9 cellular contexts compared by ENCODE assay signal in the genomic region with DNA sequence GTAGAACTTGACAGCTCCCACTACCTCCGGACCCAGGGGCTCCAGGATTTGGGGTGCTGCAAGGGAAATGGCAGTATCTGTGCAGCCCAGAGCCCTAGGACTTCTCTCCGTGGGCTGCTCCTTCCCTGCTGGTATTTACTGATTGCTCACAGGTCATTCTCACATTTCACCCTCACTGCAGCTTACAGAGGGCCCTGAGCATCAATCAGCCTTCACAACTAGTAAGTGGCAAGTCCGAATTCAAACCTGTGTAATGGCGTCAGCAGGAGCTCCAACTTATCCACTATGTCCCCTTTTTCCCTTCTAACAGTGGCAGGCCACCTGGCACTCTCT. TPM values are rescaled to one million over a fixed set of nuclear protein-coding genes. Genes with fewer than 3 reads are reported as not detected.
A peak's percentile ranks its signal among the peaks of the same experiment; 100 is the strongest.
DNase-seq lines count a peak whose midpoint lies in the region; ATAC-seq, FAIRE-seq and TF ChIP-seq lines count a peak whose summit lies in the region.
"Had no signal": no experiment of that assay in that cellular context is flagged by ENCODE, and none has a peak within 500 bp of the region (broad histone marks: within the 10 kb centered on the region; RNA-seq: fewer than 3 reads in every experiment).

No MANE protein-coding gene starts in this region.

- no peak overlapping the region for H4K8ac ChIP-seq in trophoblast cell (ENCODE audit: low read depth, low read length)

- SMC1A ChIA-PET in GM12878 (lab: Charles Lee; ENCODE audit: uncharacterized antibody, unreplicated experiment) = interaction anchor here (1.1 to 7.8 kb wide), 6 partner anchors 9 to 33 kb away, joined by 3 to 91 read pairs (median 5); a partner anchor contains a TSS

- in situ Hi-C loops in GM12878 (cut with MboI) = no loop called here

- peaks cover 41% of the 10 kb centered on the region for H3K36me3 ChIP-seq in BLaER1
- H3K36me3 ChIP-seq in CD8-positive, alpha-beta memory T cell (ENCODE audit: insufficient read depth, low read length) = no peaks in the 10 kb centered on the region
- H3K36me3 ChIP-seq in GM12878 (ENCODE audit: control insufficient read depth in 2 of 2, insufficient read depth in 2 of 2, low read length in 1 of 2) = peaks cover 8 to 11% of the 10 kb centered on the region in 2 experiments
- peaks cover 48% of the 10 kb centered on the region for H3K36me3 ChIP-seq in mesodermal cell (ENCODE audit: control insufficient read depth, insufficient read depth, low read length)
- peaks cover 26 to 34% of the 10 kb centered on the region in 2 experiments for H3K36me3 ChIP-seq in trophoblast cell (ENCODE audit: control insufficient read depth in 1 of 2, insufficient read depth in 2 of 2, low read length in 2 of 2)

- TF ChIP-seq POLR2A in GM12878 (IDR thresholded peaks at IDR 0.05; ENCODE audit: low read depth, low read length) = no peak

- peak overlapping the region; percentile 75 for H3K9ac ChIP-seq in BLaER1
- H3K9ac ChIP-seq in GM12878 (ENCODE audit: control insufficient read depth, insufficient read depth, low read length) = no peak overlapping the region
- H3K9ac ChIP-seq in trophoblast cell (ENCODE audit: low read length) = no peak overlapping the region

- WGBS in GM12878 (ENCODE audit: insufficient coverage, insufficient replicate concordance, low lambda C conversion rate, missing lambda C conversion rate) = 3% methylated on average over 4 of the region's 4 CpGs
- WGBS in mesodermal cell (ENCODE audit: insufficient coverage in 2 of 2), 2 experiments = 77 to 98% methylated on average over 3 to 4 of the region's 4 CpGs
- no CpG with 5 or more reads among the region's 4 CpGs for WGBS in trophoblast cell (ENCODE audit: extremely low coverage, insufficient coverage, insufficient read length)

- H3K4me1 ChIP-seq in BLaER1 (peaks cover 97% of the 10 kb centered on the region), GM12878 (ENCODE audit: control insufficient read depth, insufficient read depth, low read length) (peaks cover 60% of the 10 kb centered on the region), mesodermal cell (ENCODE audit: control insufficient read depth, insufficient read depth, low read length, poor library complexity, severe bottlenecking) (peaks cover 48% of the 10 kb centered on the region), trophoblast cell (ENCODE audit: control insufficient read depth in 1 of 2, insufficient read depth in 2 of 2, low read length in 2 of 2) (peaks cover 15% of the 10 kb centered on the region in 2 experiments)
- H3K4me1 ChIP-seq in CD8-positive, alpha-beta memory T cell (ENCODE audit: insufficient read depth, low read length) = peaks cover 44% of the 10 kb centered on the region
- H3K4me1 ChIP-seq: Caco-2 had no signal

- H3K18ac ChIP-seq in trophoblast cell (ENCODE audit: low read length) = no peak overlapping the region

- no peak overlapping the region for H2BK12ac ChIP-seq in trophoblast cell (ENCODE audit: low read length)

- no peak overlapping the region for H4K91ac ChIP-seq in trophoblast cell (ENCODE audit: low read depth, low read length)

- H3K4ac ChIP-seq in trophoblast cell (ENCODE audit: low read depth, low read length) = no peak overlapping the region

- H3K4me1 Mint-ChIP-seq in CD8-positive, alpha-beta memory T cell = peaks cover 49 to 65% (median 64%) of the 10 kb centered on the region in 3 donors

- H3K79me1 ChIP-seq in trophoblast cell (ENCODE audit: low read length) = no peaks in the 10 kb centered on the region

- H3K4me2 ChIP-seq in BLaER1 (peak overlapping the region; percentile 97), GM12878 (ENCODE audit: control insufficient read depth, insufficient read depth) (peak overlapping the region; percentile 19), trophoblast cell (ENCODE audit: low read length) (no peak overlapping the region)

- no peak overlapping the region for H3K23ac ChIP-seq in trophoblast cell (ENCODE audit: low read length)

- peaks cover 30% of the 10 kb centered on the region for H4K20me1 ChIP-seq in BLaER1
- H4K20me1 ChIP-seq in GM12878 (ENCODE audit: control insufficient read depth, insufficient read depth) = no peaks in the 10 kb centered on the region

- FAIRE-seq in GM12878 (lab: Jason Lieb, UNC) = no peak

- POLR2A ChIA-PET in CD8-positive, alpha-beta memory T cell (lab: Charles Lee) = no interaction called here
- POLR2A ChIA-PET in GM12878 (lab: Charles Lee) = interaction anchor here (0.9 to 2.5 kb wide), 4 partner anchors 9 to 80 kb away, joined by 3 to 8 read pairs (median 4); a partner anchor contains a TSS

- intact Hi-C loops in GM12878 (cut with micrococcal nuclease; ENCODE audit: unreplicated experiment) = no loop called here

- no peak overlapping the region for H2BK120ac ChIP-seq in trophoblast cell (ENCODE audit: insufficient read depth, low read length, poor library complexity)

- H4K12ac ChIP-seq in trophoblast cell (ENCODE audit: low read depth, low read length) = no peak overlapping the region

- peak overlapping the region; percentile 92 for H3K27ac ChIP-seq in BLaER1
- H3K27ac ChIP-seq in CD8-positive, alpha-beta memory T cell (ENCODE audit: low read depth, low read length) = no peak overlapping the region
- H3K27ac ChIP-seq in GM12878 (ENCODE audit: control insufficient read depth, insufficient read depth) = peak overlapping the region; percentile 83
- peak overlapping the region; percentile 85 for H3K27ac ChIP-seq in mesodermal cell (ENCODE audit: low read depth, low read length, severe bottlenecking)
- no peak overlapping the region for H3K27ac ChIP-seq in trophoblast cell (ENCODE audit: low read depth, low read length)

- no peak for TF ChIP-seq RAD21 in GM12878 (IDR thresholded peaks at IDR 0.05; ENCODE audit: insufficient read depth, low read depth, low read length)

- H3K27me3 Mint-ChIP-seq in CD8-positive, alpha-beta memory T cell = no peaks in the 10 kb centered on the region

- no peaks in the 10 kb centered on the region for H3K9me3 Mint-ChIP-seq in CD8-positive, alpha-beta memory T cell

- RAD21 ChIA-PET in GM12878 (lab: Charles Lee; ENCODE audit: unreplicated experiment) = interaction anchor here (1.0 to 2.9 kb wide), 9 partner anchors 9 to 54 kb away, joined by 3 to 18 read pairs (median 3); a partner anchor contains a TSS

- CTCF ChIA-PET in CD8-positive, alpha-beta memory T cell (lab: Charles Lee) = interaction anchor here (1.0 to 4.1 kb wide), 4 partner anchors 13 to 63 kb away, joined by 3 to 15 read pairs (median 3); no protein-coding TSS in a partner anchor
- CTCF ChIA-PET in GM12878 (lab: Yijun Ruan, JAX) = interaction anchor here (1.3 to 51.8 kb wide), 4 partner anchors 14 to 31 kb away, joined by 5 to 2021 read pairs (median 10); a partner anchor contains a TSS

- peak overlapping the region; percentile 52 for H3K4me3 ChIP-seq in BLaER1
- H3K4me3 ChIP-seq in CD8-positive, alpha-beta memory T cell (ENCODE audit: low read length) = peak overlapping the region; percentile 30
- H3K4me3 ChIP-seq in GM12878 = no peak overlapping the region
- no peak overlapping the region for H3K4me3 ChIP-seq in mesodermal cell (ENCODE audit: extremely low read depth, insufficient read depth, low read length, poor library complexity, severe bottlenecking)
- no peak overlapping the region for H3K4me3 ChIP-seq in trophoblast cell (ENCODE audit: low read depth, low read length)

- H3K9me3 ChIP-seq in BLaER1 (no peaks in the 10 kb centered on the region), GM12878 (replicated peaks; ENCODE audit: control insufficient read depth, insufficient read depth, low read length) (no peaks in the 10 kb centered on the region), mesodermal cell (ENCODE audit: control insufficient read depth, low read length) (no peaks in the 10 kb centered on the region), trophoblast cell (ENCODE audit: insufficient read depth, low read depth, low read length) (peaks cover 3% of the 10 kb centered on the region)
- H3K9me3 ChIP-seq in CD8-positive, alpha-beta memory T cell (ENCODE audit: low read length) = no peaks in the 10 kb centered on the region
- H3K9me3 ChIP-seq: Caco-2 had no signal

- no peak overlapping the region for H3K14ac ChIP-seq in trophoblast cell (ENCODE audit: low read length)

- peak overlapping the region in 6 of 7 donors; percentile 55 to 71 (median 63) for H3K4me3 Mint-ChIP-seq in CD8-positive, alpha-beta memory T cell

- no peak for TF ChIP-seq CTCF in GM12878 (IDR thresholded peaks at IDR 0.05 in 2 of 3, conservative IDR thresholded peaks at IDR 0.05 in 1 of 3; ENCODE audit: control insufficient read depth in 2 of 3, extremely low read depth in 1 of 3, insufficient read depth in 1 of 3, low read depth in 3 of 3, low read length in 3 of 3)

- no peak for DNase-seq in CD8-positive, alpha-beta memory T cell
- DNase-seq in GM12878 (ENCODE audit: low read depth, low spot score) (no peak), trophoblast cell (no peak), SKM-1 (lab: John Stamatoyannopoulos, UW; ENCODE audit: unreplicated experiment) (no peak)
- DNase-seq: Caco-2, NCI-H1092 had no signal

- BruUV-seq in GM12878 (replicated peaks; lab: Mats Ljungman, UMichigan) = no TSS peak

- H3K27me3 ChIP-seq in BLaER1 = no peaks in the 10 kb centered on the region
- H3K27me3 ChIP-seq in CD8-positive, alpha-beta memory T cell (ENCODE audit: insufficient read depth, low read length, poor library complexity, severe bottlenecking) = no peaks in the 10 kb centered on the region
- no peaks in the 10 kb centered on the region for H3K27me3 ChIP-seq in GM12878 (replicated peaks in 1 of 2; ENCODE audit: control insufficient read depth in 2 of 2, insufficient read depth in 2 of 2, low read length in 1 of 2)
- no peaks in the 10 kb centered on the region for H3K27me3 ChIP-seq in trophoblast cell (ENCODE audit: insufficient read depth, low read length)

- H2BK5ac ChIP-seq in trophoblast cell (ENCODE audit: low read depth, low read length, poor library complexity) = no peak overlapping the region

- H3K36me3 Mint-ChIP-seq in CD8-positive, alpha-beta memory T cell = peaks cover 6 to 75% (median 21%) of the 10 kb centered on the region in 3 donors

- no peak overlapping the region; the same call in 1 of the 2 replicates for H2AFZ ChIP-seq in GM12878 (ENCODE audit: control insufficient read depth, low read depth, low read length)
- H2AFZ ChIP-seq in trophoblast cell (ENCODE audit: insufficient read depth, low read length, poor library complexity) = no peak overlapping the region

- no peak for TF ChIP-seq EP300 in GM12878 (IDR thresholded peaks at IDR 0.05; ENCODE audit: borderline replicate concordance in 1 of 2, control insufficient read depth in 1 of 2, low read depth in 2 of 2, low read length in 2 of 2)

- H3K27ac Mint-ChIP-seq in CD8-positive, alpha-beta memory T cell = peak overlapping the region; percentile 76 to 94 (median 91)

- peak; percentile 2; the same call in 2 of the 3 replicates for ATAC-seq in GM12878
- no peak for ATAC-seq in activated CD4-positive, CD25-positive, alpha-beta regulatory T cell treated with anti-CD3 and anti-CD28 coated beads, Interleukin-2, amount 50 U/mL, for 24 hours

- H2AK5ac ChIP-seq in trophoblast cell (ENCODE audit: low read length) = no peak overlapping the region

- H3K79me2 ChIP-seq in GM12878 (ENCODE audit: control insufficient read depth, insufficient read depth, low read length) = no peaks in the 10 kb centered on the region
- H3K79me2 ChIP-seq in trophoblast cell (ENCODE audit: control insufficient read depth, insufficient read depth, low read length, poor library complexity) = no peaks in the 10 kb centered on the region

RNA-seq across cellular contexts. Expression of a gene that starts 32.4 kb away (rescaled TPM):
- 10 to 100 TPM; 19.4 to 19.6 TPM for total RNA-seq in CD8-positive, alpha-beta memory T cell
- 2.9 TPM for polyA plus RNA-seq in CD8-positive, alpha-beta memory T cell
- 98.5 and 110 TPM in 2 replicates for total RNA-seq in GM12878 (2013; cell fraction: nucleolus; rRNA removed)
- total RNA-seq in GM12878 (2014; rRNA removed) = 13.9 and 16.3 TPM in 2 replicates
- total RNA-seq in GM12878 (2014; rRNA removed; fragmentation: Illumina TruSeq; extraction: Trizol) = 8.5 and 9.2 TPM in 2 replicates
- total RNA-seq in GM12878 (2021) = 33.5 and 38.1 TPM in 2 replicates
- polyA plus RNA-seq in GM12878 (2011; ENCODE audit: low read depth) = 8.3 TPM
- polyA plus RNA-seq in GM12878 (2011; rRNA removed) = 15.9 and 33.9 TPM in 2 replicates
- 33.1 and 36.7 TPM in 2 replicates for polyA plus RNA-seq in GM12878 (2011; cell fraction: cytosol; rRNA removed)
- polyA plus RNA-seq in GM12878 (2011; cell fraction: nucleus; rRNA removed) = 55.9 and 60.7 TPM in 2 replicates
- 10.1 and 10.7 TPM in 2 replicates for polyA plus RNA-seq in GM12878 (2012)
- 10.2 and 14.4 TPM in 2 replicates for polyA plus RNA-seq in GM12878 (2014; fragmentation: Illumina TruSeq; extraction: Trizol)
- polyA plus RNA-seq in GM12878 (2014; fragmentation: Nextera tagmentation; extraction: Ambion mirVana) = 1 to 10 TPM; 2.2 to 5.0 TPM
- 23.8 and 28.2 TPM in 2 replicates for polyA plus RNA-seq in GM12878 (2014; rRNA removed)
- 1 to 10 TPM; 6.0 to 8.2 TPM for polyA plus RNA-seq in GM12878 (2016; fragmentation: Nextera tagmentation; extraction: Ambion mirVana)
- polyA minus RNA-seq in GM12878 (2011; rRNA and poly(A)+ RNA removed) = 69.9 and 86.4 TPM in 2 replicates
- 37.2 and 39.0 TPM in 2 replicates for polyA minus RNA-seq in GM12878 (2011; cell fraction: cytosol; rRNA and poly(A)+ RNA removed)
- 38.8 and 80.3 TPM in 2 replicates for polyA minus RNA-seq in GM12878 (2011; cell fraction: nucleus; rRNA and poly(A)+ RNA removed)
- 15.7 TPM for polyA plus RNA-seq in mesodermal cell (2013, experiment 1 of 2)
- polyA plus RNA-seq in mesodermal cell (2013, experiment 2 of 2) = 11.4 TPM
- 18.1 and 20.1 TPM in 2 replicates for polyA plus RNA-seq in trophoblast cell (2013)

RNA-seq across cellular contexts. Expression of a gene that starts 50.6 kb away (rescaled TPM):
- 10 to 100 TPM; 80.4 to 82.7 TPM for total RNA-seq in CD8-positive, alpha-beta memory T cell
- polyA plus RNA-seq in CD8-positive, alpha-beta memory T cell = 22.3 TPM
- total RNA-seq in GM12878 (2013; cell fraction: nucleolus; rRNA removed) = 43.0 and 45.9 TPM in 2 replicates
- total RNA-seq in GM12878 (2014; rRNA removed) (34.8 TPM in 2 replicates), GM12878 (2014; rRNA removed; fragmentation: Illumina TruSeq; extraction: Trizol) (32.7 and 32.9 TPM in 2 replicates), GM12878 (2021) (37.7 and 38.1 TPM in 2 replicates)
- polyA plus RNA-seq in GM12878 (2011; ENCODE audit: low read depth) = 12.4 TPM
- polyA plus RNA-seq in GM12878 (2011; rRNA removed) (27.2 and 32.6 TPM in 2 replicates), GM12878 (2014; fragmentation: Illumina TruSeq; extraction: Trizol) (33.4 and 38.5 TPM in 2 replicates), GM12878 (2014; fragmentation: Nextera tagmentation; extraction: Ambion mirVana) (10 to 100 TPM; 13.9 to 17.1 TPM), GM12878 (2014; rRNA removed) (24.8 and 25.8 TPM in 2 replicates), GM12878 (2016; fragmentation: Nextera tagmentation; extraction: Ambion mirVana) (10 to 100 TPM; 13.9 to 15.4 TPM)
- polyA plus RNA-seq in GM12878 (2011; cell fraction: cytosol; rRNA removed) = 20.5 and 25.0 TPM in 2 replicates
- polyA plus RNA-seq in GM12878 (2011; cell fraction: nucleus; rRNA removed) = 22.0 and 22.6 TPM in 2 replicates
- 19.5 and 22.5 TPM in 2 replicates for polyA plus RNA-seq in GM12878 (2012)
- 38.9 and 45.2 TPM in 2 replicates for polyA minus RNA-seq in GM12878 (2011; rRNA and poly(A)+ RNA removed)
- polyA minus RNA-seq in GM12878 (2011; cell fraction: cytosol; rRNA and poly(A)+ RNA removed) = 21.4 and 24.6 TPM in 2 replicates
- polyA minus RNA-seq in GM12878 (2011; cell fraction: nucleus; rRNA and poly(A)+ RNA removed) = 45.8 and 65.4 TPM in 2 replicates
- polyA plus RNA-seq in mesodermal cell (2013, experiment 1 of 2) = 22.3 TPM
- polyA plus RNA-seq in mesodermal cell (2013, experiment 2 of 2) = 22.4 TPM
- polyA plus RNA-seq in trophoblast cell (2013) = 39.2 and 41.5 TPM in 2 replicates

RNA-seq across cellular contexts. Expression of a gene that starts 54.0 kb away (rescaled TPM):
- 10 to 100 TPM; 80.7 TPM for total RNA-seq in CD8-positive, alpha-beta memory T cell
- 13.6 TPM for polyA plus RNA-seq in CD8-positive, alpha-beta memory T cell
- total RNA-seq in GM12878 (2013; cell fraction: nucleolus; rRNA removed) = 590 and 594 TPM in 2 replicates
- 36.8 and 43.9 TPM in 2 replicates for total RNA-seq in GM12878 (2014; rRNA removed)
- total RNA-seq in GM12878 (2014; rRNA removed; fragmentation: Illumina TruSeq; extraction: Trizol) = 36.1 and 37.8 TPM in 2 replicates
- total RNA-seq in GM12878 (2021) = 54.5 and 64.5 TPM in 2 replicates
- polyA plus RNA-seq in GM12878 (2011; ENCODE audit: low read depth) = 12.2 TPM
- polyA plus RNA-seq in GM12878 (2011; rRNA removed) = 74.4 and 108 TPM in 2 replicates
- 22.1 and 23.4 TPM in 2 replicates for polyA plus RNA-seq in GM12878 (2011; cell fraction: cytosol; rRNA removed)
- 82.8 and 85.3 TPM in 2 replicates for polyA plus RNA-seq in GM12878 (2011; cell fraction: nucleus; rRNA removed)
- polyA plus RNA-seq in GM12878 (2012) = 17.2 and 22.3 TPM in 2 replicates
- polyA plus RNA-seq in GM12878 (2014; fragmentation: Illumina TruSeq; extraction: Trizol) = 12.4 and 13.7 TPM in 2 replicates
- polyA plus RNA-seq in GM12878 (2014; fragmentation: Nextera tagmentation; extraction: Ambion mirVana) = 10 to 100 TPM in 1 of 2 experiments, 1 to 10 TPM in 1; 2.5 to 11.5 TPM
- 20.5 and 20.6 TPM in 2 replicates for polyA plus RNA-seq in GM12878 (2014; rRNA removed)
- polyA plus RNA-seq in GM12878 (2016; fragmentation: Nextera tagmentation; extraction: Ambion mirVana) = 10 to 100 TPM; 22.3 to 23.2 TPM
- 148 and 214 TPM in 2 replicates for polyA minus RNA-seq in GM12878 (2011; rRNA and poly(A)+ RNA removed)
- 33.7 and 38.1 TPM in 2 replicates for polyA minus RNA-seq in GM12878 (2011; cell fraction: cytosol; rRNA and poly(A)+ RNA removed)
- polyA minus RNA-seq in GM12878 (2011; cell fraction: nucleus; rRNA and poly(A)+ RNA removed) = 161 and 227 TPM in 2 replicates
- polyA plus RNA-seq in mesodermal cell (2013, experiment 1 of 2) = 15.6 TPM
- polyA plus RNA-seq in mesodermal cell (2013, experiment 2 of 2) = 16.9 TPM
- polyA plus RNA-seq in trophoblast cell (2013) = 16.1 and 17.2 TPM in 2 replicates

Comparison
In these comparisons a context has a peak if more than half of its experiments do, and no peak if none do; other contexts are left out.
1. H3K27ac ChIP-seq: peak in BLaER1 (single experiment), GM12878 (single experiment) and mesodermal cell (single experiment); none in CD8-positive, alpha-beta memory T cell (single experiment) and trophoblast cell (single experiment).
2. H3K4me3 ChIP-seq: peak in BLaER1 (single experiment) and CD8-positive, alpha-beta memory T cell (single experiment); none in GM12878 (single experiment), mesodermal cell (single experiment) and trophoblast cell (single experiment).